Comparison of ENCODE assay signal across 1 cellular context in genomic region chr5:135229679-135230132, GRCh38.
TF ChIP-seq lines count a peak whose summit lies in the region.

No MANE protein-coding gene starts in this region.

TF ChIP-seq in HepG2, 621 proteins besides CTCF, POLR2A, EP300 and RAD21 (continued from another document):
- TF ChIP-seq RNF219 (CRISPR knock-in tag; IDR thresholded peaks at IDR 0.05) (no peak), SRY (CRISPR knock-in tag; IDR thresholded peaks at IDR 0.05) (no peak), NFE2 (CRISPR knock-in tag; IDR thresholded peaks at IDR 0.05) (no peak), ZNF614 (CRISPR knock-in tag; IDR thresholded peaks at IDR 0.05; ENCODE audit: borderline replicate concordance) (no peak), NR2F1 (CRISPR knock-in tag; IDR thresholded peaks at IDR 0.05) (peak; percentile 42 to 52; a peak in 1 of 4 replicates), ZSCAN31 (CRISPR knock-in tag; IDR thresholded peaks at IDR 0.05; ENCODE audit: low read depth) (no peak)
- TF ChIP-seq, protein P1, sequence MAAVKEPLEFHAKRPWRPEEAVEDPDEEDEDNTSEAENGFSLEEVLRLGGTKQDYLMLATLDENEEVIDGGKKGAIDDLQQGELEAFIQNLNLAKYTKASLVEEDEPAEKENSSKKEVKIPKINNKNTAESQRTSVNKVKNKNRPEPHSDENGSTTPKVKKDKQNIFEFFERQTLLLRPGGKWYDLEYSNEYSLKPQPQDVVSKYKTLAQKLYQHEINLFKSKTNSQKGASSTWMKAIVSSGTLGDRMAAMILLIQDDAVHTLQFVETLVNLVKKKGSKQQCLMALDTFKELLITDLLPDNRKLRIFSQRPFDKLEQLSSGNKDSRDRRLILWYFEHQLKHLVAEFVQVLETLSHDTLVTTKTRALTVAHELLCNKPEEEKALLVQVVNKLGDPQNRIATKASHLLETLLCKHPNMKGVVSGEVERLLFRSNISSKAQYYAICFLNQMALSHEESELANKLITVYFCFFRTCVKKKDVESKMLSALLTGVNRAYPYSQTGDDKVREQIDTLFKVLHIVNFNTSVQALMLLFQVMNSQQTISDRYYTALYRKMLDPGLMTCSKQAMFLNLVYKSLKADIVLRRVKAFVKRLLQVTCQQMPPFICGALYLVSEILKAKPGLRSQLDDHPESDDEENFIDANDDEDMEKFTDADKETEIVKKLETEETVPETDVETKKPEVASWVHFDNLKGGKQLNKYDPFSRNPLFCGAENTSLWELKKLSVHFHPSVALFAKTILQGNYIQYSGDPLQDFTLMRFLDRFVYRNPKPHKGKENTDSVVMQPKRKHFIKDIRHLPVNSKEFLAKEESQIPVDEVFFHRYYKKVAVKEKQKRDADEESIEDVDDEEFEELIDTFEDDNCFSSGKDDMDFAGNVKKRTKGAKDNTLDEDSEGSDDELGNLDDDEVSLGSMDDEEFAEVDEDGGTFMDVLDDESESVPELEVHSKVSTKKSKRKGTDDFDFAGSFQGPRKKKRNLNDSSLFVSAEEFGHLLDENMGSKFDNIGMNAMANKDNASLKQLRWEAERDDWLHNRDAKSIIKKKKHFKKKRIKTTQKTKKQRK (IDR thresholded peaks at IDR 0.05; ENCODE audit: low read length) = no peak
- TF ChIP-seq, protein P2, sequence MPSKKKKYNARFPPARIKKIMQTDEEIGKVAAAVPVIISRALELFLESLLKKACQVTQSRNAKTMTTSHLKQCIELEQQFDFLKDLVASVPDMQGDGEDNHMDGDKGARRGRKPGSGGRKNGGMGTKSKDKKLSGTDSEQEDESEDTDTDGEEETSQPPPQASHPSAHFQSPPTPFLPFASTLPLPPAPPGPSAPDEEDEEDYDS (CRISPR knock-in tag; IDR thresholded peaks at IDR 0.05) = peak; percentile 31; the same call in 1 of the 2 replicates
